2 cellular contexts compared by ENCODE assay signal in genomic region chr17:18970582-18971480, GRCh38.
TF ChIP-seq lines count a peak whose summit lies in the region.

No MANE protein-coding gene starts in this region.

TF ChIP-seq in HCT116, 20 proteins besides CTCF, POLR2A, EP300 and RAD21:
- TF ChIP-seq FOSL1 (IDR thresholded peaks at IDR 0.05; ENCODE audit: low read depth): no peak
- no peak for TF ChIP-seq EGR1 (IDR thresholded peaks at IDR 0.05; ENCODE audit: low read depth)
- TF ChIP-seq POLR2AphosphoS5 (IDR thresholded peaks at IDR 0.05; ENCODE audit: low read depth, low read length): no peak
- no peak for TF ChIP-seq ELF1 (IDR thresholded peaks at IDR 0.05; ENCODE audit: borderline replicate concordance, low read depth)
- TF ChIP-seq, protein P1, sequence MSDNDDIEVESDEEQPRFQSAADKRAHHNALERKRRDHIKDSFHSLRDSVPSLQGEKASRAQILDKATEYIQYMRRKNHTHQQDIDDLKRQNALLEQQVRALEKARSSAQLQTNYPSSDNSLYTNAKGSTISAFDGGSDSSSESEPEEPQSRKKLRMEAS (IDR thresholded peaks at IDR 0.05): no peak
- TF ChIP-seq SP1 (IDR thresholded peaks at IDR 0.05; ENCODE audit: low read depth): no peak
- no peak for TF ChIP-seq CBX3 (IDR thresholded peaks at IDR 0.05; ENCODE audit: low read depth)
- TF ChIP-seq YY1 (IDR thresholded peaks at IDR 0.05; ENCODE audit: extremely low read depth, insufficient replicate concordance, low read depth, low read length): no peak
- no peak for TF ChIP-seq SIN3A (IDR thresholded peaks at IDR 0.05; ENCODE audit: low read depth)
- TF ChIP-seq, protein P2, sequence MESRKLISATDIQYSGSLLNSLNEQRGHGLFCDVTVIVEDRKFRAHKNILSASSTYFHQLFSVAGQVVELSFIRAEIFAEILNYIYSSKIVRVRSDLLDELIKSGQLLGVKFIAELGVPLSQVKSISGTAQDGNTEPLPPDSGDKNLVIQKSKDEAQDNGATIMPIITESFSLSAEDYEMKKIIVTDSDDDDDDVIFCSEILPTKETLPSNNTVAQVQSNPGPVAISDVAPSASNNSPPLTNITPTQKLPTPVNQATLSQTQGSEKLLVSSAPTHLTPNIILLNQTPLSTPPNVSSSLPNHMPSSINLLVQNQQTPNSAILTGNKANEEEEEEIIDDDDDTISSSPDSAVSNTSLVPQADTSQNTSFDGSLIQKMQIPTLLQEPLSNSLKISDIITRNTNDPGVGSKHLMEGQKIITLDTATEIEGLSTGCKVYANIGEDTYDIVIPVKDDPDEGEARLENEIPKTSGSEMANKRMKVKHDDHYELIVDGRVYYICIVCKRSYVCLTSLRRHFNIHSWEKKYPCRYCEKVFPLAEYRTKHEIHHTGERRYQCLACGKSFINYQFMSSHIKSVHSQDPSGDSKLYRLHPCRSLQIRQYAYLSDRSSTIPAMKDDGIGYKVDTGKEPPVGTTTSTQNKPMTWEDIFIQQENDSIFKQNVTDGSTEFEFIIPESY (IDR thresholded peaks at IDR 0.05; ENCODE audit: extremely low read depth, insufficient replicate concordance, low read length): no peak
- TF ChIP-seq CEBPB (IDR thresholded peaks at IDR 0.05; ENCODE audit: low read depth): no peak
- no peak for TF ChIP-seq EZH2phosphoT487 (IDR thresholded peaks at IDR 0.05; ENCODE audit: borderline replicate concordance)
- no peak for TF ChIP-seq ZNF274 (IDR thresholded peaks at IDR 0.05; ENCODE audit: low read depth, low read length)
- TF ChIP-seq SRF (IDR thresholded peaks at IDR 0.05; ENCODE audit: low read depth): no peak

TF ChIP-seq in GM12878, 131 proteins besides CTCF, POLR2A, EP300 and RAD21:
- no peak for TF ChIP-seq GATAD2B (conservative IDR thresholded peaks at IDR 0.05; ENCODE audit: low read depth)
- no peak for TF ChIP-seq ZNF274 (IDR thresholded peaks at IDR 0.05; ENCODE audit: insufficient read depth, insufficient read length)
- TF ChIP-seq JUND (IDR thresholded peaks at IDR 0.05; ENCODE audit: low read depth, low read length): no peak
- TF ChIP-seq SIN3A (IDR thresholded peaks at IDR 0.05; ENCODE audit: low read depth, low read length): no peak
